ENCODE assay signal across 25 cellular contexts in the genomic region with DNA sequence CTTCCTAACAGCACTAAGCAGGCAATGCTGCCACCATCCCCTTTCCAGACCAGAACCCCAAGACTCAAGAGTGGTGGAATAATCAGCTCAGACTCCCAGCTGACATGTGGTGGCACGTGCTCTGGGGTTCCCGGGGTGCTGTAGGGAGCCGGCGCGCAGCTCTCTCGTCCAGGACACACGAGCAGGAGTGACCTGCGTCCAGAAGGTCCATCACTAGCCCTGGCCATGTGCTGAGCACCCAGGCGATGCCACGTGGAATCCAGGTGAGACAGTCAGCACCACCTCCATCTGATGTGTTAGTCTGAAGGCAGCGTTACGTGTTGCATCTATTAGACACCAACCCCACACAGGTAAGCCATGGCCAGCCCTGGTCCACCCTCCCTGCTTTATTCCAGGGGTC.
DNase-seq lines count a peak whose midpoint lies in the region; ATAC-seq and TF ChIP-seq lines count a peak whose summit lies in the region.
"Had no signal": no experiment of that assay in that cellular context is flagged by ENCODE, and none has a peak within 500 bp of the region (broad histone marks: within the 10 kb centered on the region; RNA-seq: fewer than 3 reads in every experiment).

No MANE protein-coding gene starts in this region.

- no peaks in the 10 kb centered on the region for H3K9me2 ChIP-seq in PC-9 (ENCODE audit: insufficient read depth)

- intact Hi-C loops in activated CD8-positive, alpha-beta T cell treated with anti-CD3 and anti-CD28 coated beads for 36 hours (cut with micrococcal nuclease) = no loop called here
- intact Hi-C loops in ascending aorta (cut with DNase I) (loop anchor here (5.0 kb wide), 1 partner anchor 53 kb away; no protein-coding TSS in a partner anchor), gastrocnemius medialis (cut with DNase I; ENCODE audit: low total_unique reads) (no loop called here), Calu3 (cut with micrococcal nuclease; ENCODE audit: unreplicated experiment) (no loop called here), PC-9 (cut with micrococcal nuclease; ENCODE audit: unreplicated experiment) (loop anchor here (5.0 kb wide), 1 partner anchor 77 kb away; a partner anchor contains a TSS)

- H3K79me2 ChIP-seq in PC-9 (ENCODE audit: low read depth) = peaks cover 37% of the 10 kb centered on the region

- H3K27ac Mint-ChIP-seq in activated CD8-positive, alpha-beta T cell treated with anti-CD3 and anti-CD28 coated beads for 36 hours = peak overlapping the region; percentile 42
- no peak overlapping the region for H3K27ac Mint-ChIP-seq in activated CD8-positive, alpha-beta T cell treated with anti-CD3 and anti-CD28 coated beads, Interleukin-2, amount 10 ng/mL, durations not matched to agents 7 days and 5 days
- H3K27ac Mint-ChIP-seq in Calu3 (ENCODE audit: unreplicated experiment) = no peak overlapping the region
- H3K27ac Mint-ChIP-seq: activated CD4-positive, alpha-beta memory T cell treated with anti-CD3 and anti-CD28 coated beads, Interleukin-2, amount 10 ng/mL, durations not matched to agents 7 days and 5 days had no signal

- DNase-seq in activated CD8-positive, alpha-beta T cell treated with anti-CD3 and anti-CD28 coated beads for 36 hours = no peak
- no peak for DNase-seq in activated CD8-positive, alpha-beta T cell treated with anti-CD3 and anti-CD28 coated beads, Interleukin-2, amount 10 ng/mL, durations not matched to agents 7 days and 5 days
- DNase-seq in ascending aorta (ENCODE audit: low spot score in 2 of 2) (peak in 1 of 2 donors; percentile 59), gastrocnemius medialis (no peak), Calu3 (no peak), PC-9 (no peak)
- no peak for DNase-seq in stimulated activated naive CD4-positive, alpha-beta T cell treated with Interleukin-2 at 50 U/mL for 16 hours (lab: John Stamatoyannopoulos, UW)
- DNase-seq: activated CD4-positive, alpha-beta memory T cell treated with anti-CD3 and anti-CD28 coated beads, Interleukin-2, amount 10 ng/mL, durations not matched to agents 7 days and 5 days; activated T-cell treated with anti-CD3 and anti-CD28 coated beads, Interleukin-2, amount 50 U/mL, for 1 hour; CD8-positive, alpha-beta T cell; cortex of kidney; DMS153; MM.1S; NCI-H1417 treated with DMSO at 0.1 percent for 48 hours; NCI-H2107; NCI-H446; occipital lobe; stimulated activated CD4-positive, alpha-beta T cell treated with anti-CD3 and anti-CD28 coated beads, Interleukin-12 subunit alpha, Interleukin-12 subunit beta, amount 100 ng/mL, for 4 hours; stimulated activated CD4-positive, alpha-beta T cell treated with anti-CD3 and anti-CD28 coated beads, Interleukin-4, amount 100 ng/mL, for 24 hours; stimulated activated naive CD8-positive, alpha-beta T cell treated with anti-CD3 and anti-CD28 coated beads, Interleukin-15, Interleukin-2, amounts not matched to agents 100 U/mL and 50 U/mL, for 24 hours; thyroid gland had no signal

- POLR2A ChIA-PET in activated CD8-positive, alpha-beta T cell treated with anti-CD3 and anti-CD28 coated beads for 36 hours (lab: Charles Lee) = no interaction called here
- POLR2A ChIA-PET in activated CD8-positive, alpha-beta T cell treated with anti-CD3 and anti-CD28 coated beads, Interleukin-2, amount 10 ng/mL, durations not matched to agents 7 days and 5 days (lab: Charles Lee) = no interaction called here
- POLR2A ChIA-PET in PC-9 (lab: Charles Lee; ENCODE audit: unreplicated experiment) = no interaction called here

- peak overlapping the region; percentile 24 for H3K9ac ChIP-seq in iPS-15b (ENCODE audit: low read depth, low read length)

- no peak overlapping the region for H2AFZ ChIP-seq in PC-9

- peaks cover 17% of the 10 kb centered on the region for H3K4me1 Mint-ChIP-seq in activated CD8-positive, alpha-beta T cell treated with anti-CD3 and anti-CD28 coated beads for 36 hours (ENCODE audit: low read depth)
- peaks cover 3% of the 10 kb centered on the region for H3K4me1 Mint-ChIP-seq in activated CD8-positive, alpha-beta T cell treated with anti-CD3 and anti-CD28 coated beads, Interleukin-2, amount 10 ng/mL, durations not matched to agents 7 days and 5 days (ENCODE audit: low read depth)
- H3K4me1 Mint-ChIP-seq in Calu3 (ENCODE audit: low read depth, unreplicated experiment) = peaks cover 17% of the 10 kb centered on the region
- H3K4me1 Mint-ChIP-seq: activated CD4-positive, alpha-beta memory T cell treated with anti-CD3 and anti-CD28 coated beads, Interleukin-2, amount 10 ng/mL, durations not matched to agents 7 days and 5 days had no signal

- no peaks in the 10 kb centered on the region for H3K27me3 Mint-ChIP-seq in activated CD8-positive, alpha-beta T cell treated with anti-CD3 and anti-CD28 coated beads for 36 hours
- H3K27me3 Mint-ChIP-seq in activated CD8-positive, alpha-beta T cell treated with anti-CD3 and anti-CD28 coated beads, Interleukin-2, amount 10 ng/mL, durations not matched to agents 7 days and 5 days (ENCODE audit: low read depth) = no peaks in the 10 kb centered on the region
- no peaks in the 10 kb centered on the region for H3K27me3 Mint-ChIP-seq in Calu3 (ENCODE audit: unreplicated experiment)
- H3K27me3 Mint-ChIP-seq: activated CD4-positive, alpha-beta memory T cell treated with anti-CD3 and anti-CD28 coated beads, Interleukin-2, amount 10 ng/mL, durations not matched to agents 7 days and 5 days had no signal

- no peak overlapping the region for H3K4me3 ChIP-seq in ascending aorta
- H3K4me3 ChIP-seq in iPS-15b (ENCODE audit: low read depth, low read length) = no peak overlapping the region
- H3K4me3 ChIP-seq in gastrocnemius medialis = no peak overlapping the region
- no peak overlapping the region for H3K4me3 ChIP-seq in PC-9
- H3K4me3 ChIP-seq: adrenal gland, K562, thyroid gland had no signal

- in situ Hi-C loops in gastrocnemius medialis (cut with MboI; ENCODE audit: low sequenced_read_pairs in 4 of 4) = no loop called here

- no peak overlapping the region for H3K4me2 ChIP-seq in PC-9

- no peaks in the 10 kb centered on the region for H3K9me3 Mint-ChIP-seq in activated CD8-positive, alpha-beta T cell treated with anti-CD3 and anti-CD28 coated beads for 36 hours
- H3K9me3 Mint-ChIP-seq in activated CD8-positive, alpha-beta T cell treated with anti-CD3 and anti-CD28 coated beads, Interleukin-2, amount 10 ng/mL, durations not matched to agents 7 days and 5 days (ENCODE audit: insufficient read depth) = no peaks in the 10 kb centered on the region
- H3K9me3 Mint-ChIP-seq in Calu3 (ENCODE audit: low read depth, unreplicated experiment) = no peaks in the 10 kb centered on the region
- H3K9me3 Mint-ChIP-seq: activated CD4-positive, alpha-beta memory T cell treated with anti-CD3 and anti-CD28 coated beads, Interleukin-2, amount 10 ng/mL, durations not matched to agents 7 days and 5 days; CD8-positive, alpha-beta T cell had no signal

- no peaks in the 10 kb centered on the region for H3K9me3 ChIP-seq in ascending aorta
- no peaks in the 10 kb centered on the region for H3K9me3 ChIP-seq in iPS-15b (ENCODE audit: control insufficient read depth, insufficient read depth, low read length)
- no peaks in the 10 kb centered on the region for H3K9me3 ChIP-seq in gastrocnemius medialis
- H3K9me3 ChIP-seq in PC-9 (ENCODE audit: insufficient read depth, low read depth) = no peaks in the 10 kb centered on the region
- H3K9me3 ChIP-seq: adrenal gland, thyroid gland had no signal

- CTCF ChIA-PET in activated CD8-positive, alpha-beta T cell treated with anti-CD3 and anti-CD28 coated beads for 36 hours (lab: Charles Lee) = no interaction called here
- CTCF ChIA-PET in activated CD8-positive, alpha-beta T cell treated with anti-CD3 and anti-CD28 coated beads, Interleukin-2, amount 10 ng/mL, durations not matched to agents 7 days and 5 days (lab: Charles Lee) = no interaction called here
- CTCF ChIA-PET in Calu3 (lab: Charles Lee) (no interaction called here), PC-9 (lab: Charles Lee) (no interaction called here)

- no peaks in the 10 kb centered on the region for H3K27me3 ChIP-seq in ascending aorta
- no peaks in the 10 kb centered on the region for H3K27me3 ChIP-seq in iPS-15b (ENCODE audit: control insufficient read depth, insufficient read depth, low read length)
- no peaks in the 10 kb centered on the region for H3K27me3 ChIP-seq in gastrocnemius medialis
- no peaks in the 10 kb centered on the region for H3K27me3 ChIP-seq in PC-9 (ENCODE audit: insufficient read depth, low read depth)
- H3K27me3 ChIP-seq: adrenal gland, thyroid gland had no signal

- H3K36me3 ChIP-seq in ascending aorta = peaks cover 23 to 33% of the 10 kb centered on the region in 2 donors
- H3K36me3 ChIP-seq in iPS-15b (ENCODE audit: control insufficient read depth, insufficient read depth, low read length) = peaks cover 8% of the 10 kb centered on the region
- no peaks in the 10 kb centered on the region for H3K36me3 ChIP-seq in gastrocnemius medialis
- no peaks in the 10 kb centered on the region; the same call in 1 of the 2 replicates for H3K36me3 ChIP-seq in PC-9 (ENCODE audit: low read depth)

- TF ChIP-seq POLR2A in gastrocnemius medialis (IDR thresholded peaks at IDR 0.05) = no peak

- no peak for TF ChIP-seq CTCF in activated CD8-positive, alpha-beta T cell treated with anti-CD3 and anti-CD28 coated beads for 36 hours (IDR thresholded peaks at IDR 0.05)
- TF ChIP-seq CTCF in ascending aorta (IDR thresholded peaks at IDR 0.05) (no peak), gastrocnemius medialis (IDR thresholded peaks at IDR 0.05 in 4 of 5, conservative IDR thresholded peaks at IDR 0.05 in 1 of 5) (no peak), Calu3 (IDR thresholded peaks at IDR 0.05; ENCODE audit: unreplicated experiment) (no peak), PC-9 (conservative IDR thresholded peaks at IDR 0.05) (no peak)

- ATAC-seq in activated CD8-positive, alpha-beta T cell treated with anti-CD3 and anti-CD28 coated beads for 36 hours = no peak
- no peak for ATAC-seq in activated CD8-positive, alpha-beta T cell treated with anti-CD3 and anti-CD28 coated beads, Interleukin-2, amount 10 ng/mL, durations not matched to agents 7 days and 5 days
- ATAC-seq in gastrocnemius medialis = no peak
- ATAC-seq: CD8-positive, alpha-beta T cell; K562; stimulated activated naive CD8-positive, alpha-beta T cell treated with anti-CD3 and anti-CD28 coated beads, Interleukin-15, Interleukin-2, amounts not matched to agents 100 U/mL and 50 U/mL, for 24 hours had no signal

- H3K4me1 ChIP-seq in ascending aorta (peaks cover 16 to 64% of the 10 kb centered on the region in 2 donors), iPS-15b (ENCODE audit: control insufficient read depth, insufficient read depth, low read length) (no peaks in the 10 kb centered on the region), gastrocnemius medialis (peaks cover 34 to 59% of the 10 kb centered on the region in 2 donors), PC-9 (replicated peaks; ENCODE audit: insufficient read depth) (peaks cover 32% of the 10 kb centered on the region)

- BruUV-seq in Calu3 (replicated peaks; lab: Mats Ljungman, UMichigan) (no TSS peak), PC-9 (replicated peaks; lab: Mats Ljungman, UMichigan) (no TSS peak)

- H3K27ac ChIP-seq in ascending aorta = peak overlapping the region; percentile 45 to 99
- peak overlapping the region; percentile 4 to 88 (median 48) for H3K27ac ChIP-seq in gastrocnemius medialis
- no peak overlapping the region for H3K27ac ChIP-seq in PC-9
- H3K27ac ChIP-seq: 22Rv1, thyroid gland had no signal

- peaks cover 20% of the 10 kb centered on the region for H3K36me3 Mint-ChIP-seq in activated CD8-positive, alpha-beta T cell treated with anti-CD3 and anti-CD28 coated beads for 36 hours (ENCODE audit: low read depth)
- H3K36me3 Mint-ChIP-seq in activated CD8-positive, alpha-beta T cell treated with anti-CD3 and anti-CD28 coated beads, Interleukin-2, amount 10 ng/mL, durations not matched to agents 7 days and 5 days (ENCODE audit: low read depth) = peaks cover 16% of the 10 kb centered on the region
- peaks cover 41% of the 10 kb centered on the region for H3K36me3 Mint-ChIP-seq in Calu3 (ENCODE audit: insufficient read depth, unreplicated experiment)

- H3F3A ChIP-seq in PC-9 (ENCODE audit: insufficient read depth, low read depth) = peaks cover 27% of the 10 kb centered on the region

- H3K4me3 Mint-ChIP-seq in activated CD8-positive, alpha-beta T cell treated with anti-CD3 and anti-CD28 coated beads for 36 hours = no peak overlapping the region
- H3K4me3 Mint-ChIP-seq in activated CD8-positive, alpha-beta T cell treated with anti-CD3 and anti-CD28 coated beads, Interleukin-2, amount 10 ng/mL, durations not matched to agents 7 days and 5 days = no peak overlapping the region
- no peak overlapping the region for H3K4me3 Mint-ChIP-seq in Calu3 (ENCODE audit: low read depth, unreplicated experiment)
- H3K4me3 Mint-ChIP-seq: activated CD4-positive, alpha-beta memory T cell treated with anti-CD3 and anti-CD28 coated beads, Interleukin-2, amount 10 ng/mL, durations not matched to agents 7 days and 5 days; CD8-positive, alpha-beta T cell had no signal

- peaks cover 54% of the 10 kb centered on the region for H4K20me1 ChIP-seq in PC-9 (ENCODE audit: insufficient read depth)

Comparison
In these comparisons a context has a peak if more than half of its experiments do, and no peak if none do; other contexts are left out.
1. intact Hi-C loops: an anchor here in ascending aorta (5.0 kb wide) and PC-9 (5.0 kb wide); none called in activated CD8-positive, alpha-beta T cell treated with anti-CD3 and anti-CD28 coated beads for 36 hours, gastrocnemius medialis and Calu3.